11 cellular contexts compared by ENCODE assay signal in the genomic region with DNA sequence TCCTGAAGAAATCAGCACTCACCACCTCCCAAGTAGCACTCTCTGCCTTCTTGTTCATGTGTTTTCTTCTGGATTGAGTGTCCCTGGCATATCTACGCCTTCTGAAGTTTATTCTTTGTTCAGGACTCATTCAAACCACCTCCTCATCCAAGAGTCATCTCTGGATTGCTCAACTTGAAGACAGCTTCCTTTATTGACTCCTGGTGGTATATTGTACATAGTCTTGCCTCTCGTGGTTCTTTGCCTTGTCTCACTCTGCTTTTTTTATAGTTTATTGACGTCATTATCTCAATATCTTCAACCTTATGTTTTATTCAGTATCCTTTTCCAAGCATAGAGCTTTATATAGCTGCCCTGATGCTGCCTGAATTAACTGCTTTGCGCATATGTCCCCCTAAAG.
DNase-seq lines count a peak whose midpoint lies in the region; ATAC-seq, FAIRE-seq and TF ChIP-seq lines count a peak whose summit lies in the region.
"Had no signal": no experiment of that assay in that cellular context is flagged by ENCODE, and none has a peak within 500 bp of the region (broad histone marks: within the 10 kb centered on the region; RNA-seq: fewer than 3 reads in every experiment).

No MANE protein-coding gene starts in this region.

- H3F3A ChIP-seq in smooth muscle cell (ENCODE audit: low read depth) = no peaks in the 10 kb centered on the region

- H3K4me3 ChIP-seq in bronchial epithelial cell (ENCODE audit: low read depth, low read length) (no peak overlapping the region), pancreas (no peak overlapping the region), aorta (ENCODE audit: low read length in 2 of 2) (no peak overlapping the region), smooth muscle cell (no peak overlapping the region)
- H3K4me3 ChIP-seq: adrenal gland had no signal

- H4K20me1 ChIP-seq in smooth muscle cell (ENCODE audit: low read depth) = no peaks in the 10 kb centered on the region

- 49 to 65% methylated on average over 4 of the region's 4 CpGs for WGBS in pancreas, 2 donors
- 52 to 65% methylated on average over 4 of the region's 4 CpGs for whole genome bisulfite sequencing in aorta, 2 donors
- 54% methylated on average over 4 of the region's 4 CpGs for WGBS in smooth muscle cell (ENCODE audit: low lambda C conversion rate)

- H3K27ac ChIP-seq in pancreas = no peak overlapping the region
- H3K27ac ChIP-seq in aorta (ENCODE audit: low read depth in 1 of 2, low read length in 2 of 2) = no peak overlapping the region
- no peak overlapping the region for H3K27ac ChIP-seq in smooth muscle cell (ENCODE audit: low read depth)
- H3K27ac ChIP-seq: adrenal gland had no signal

- H3K9me3 ChIP-seq in pancreas (no peaks in the 10 kb centered on the region), aorta (ENCODE audit: control insufficient read depth, low read length) (no peaks in the 10 kb centered on the region), smooth muscle cell (replicated peaks; ENCODE audit: low read depth) (no peaks in the 10 kb centered on the region)
- H3K9me3 ChIP-seq: adrenal gland had no signal

- TF ChIP-seq CTCF in bronchial epithelial cell (IDR thresholded peaks at IDR 0.05; ENCODE audit: insufficient read depth, low read length, severe bottlenecking) (no peak), pancreas (IDR thresholded peaks at IDR 0.05) (no peak), smooth muscle cell (IDR thresholded peaks at IDR 0.05; ENCODE audit: borderline replicate concordance, insufficient read depth, poor library complexity, severe bottlenecking) (no peak)

- H3K4me2 ChIP-seq in smooth muscle cell = no peak overlapping the region

- no peak overlapping the region for H3K9ac ChIP-seq in smooth muscle cell (ENCODE audit: low read depth)

- H3K36me3 ChIP-seq in bronchial epithelial cell (ENCODE audit: control insufficient read depth, insufficient read depth, low read length) (no peaks in the 10 kb centered on the region), pancreas (no peaks in the 10 kb centered on the region), aorta (ENCODE audit: control insufficient read depth in 1 of 2, insufficient read depth in 2 of 2, low read length in 1 of 2) (no peaks in the 10 kb centered on the region), smooth muscle cell (ENCODE audit: low read depth) (no peaks in the 10 kb centered on the region)
- H3K36me3 ChIP-seq: adrenal gland had no signal

- peak; percentile 63 for DNase-seq in GM04503 (ENCODE audit: low read depth)
- DNase-seq in bronchial epithelial cell (ENCODE audit: low read depth) = peak; percentile 89
- no peak for DNase-seq in NCI-H69 (lab: John Stamatoyannopoulos, UW)
- no peak for DNase-seq in pancreas
- DNase-seq in aorta = no peak
- no peak for DNase-seq in smooth muscle cell (lab: John Stamatoyannopoulos, UW; ENCODE audit: unreplicated experiment)
- DNase-seq: effector CD8-positive, alpha-beta T cell; NCI-H2227 treated with DMSO at 0.1 percent for 48 hours had no signal

- intact Hi-C loops in pancreas (cut with DNase I) = no loop called here
- intact Hi-C loops in aorta (cut with DNase I) = no loop called here

- peaks cover 0 to 5% (median 0%) of the 10 kb centered on the region in 3 donors for H3K4me1 ChIP-seq in pancreas
- H3K4me1 ChIP-seq in aorta (ENCODE audit: control insufficient read depth in 1 of 2, insufficient read depth in 2 of 2, low read length in 2 of 2) = no peaks in the 10 kb centered on the region
- H3K4me1 ChIP-seq in smooth muscle cell (ENCODE audit: low read depth) = peaks cover 11% of the 10 kb centered on the region
- H3K4me1 ChIP-seq: adrenal gland had no signal

- no peak for FAIRE-seq in bronchial epithelial cell (lab: Jason Lieb, UNC)
- FAIRE-seq in pancreas (lab: Jason Lieb, UNC) = no peak

- no peaks in the 10 kb centered on the region for H3K27me3 ChIP-seq in bronchial epithelial cell (ENCODE audit: control insufficient read depth, insufficient read depth, low read length)
- no peaks in the 10 kb centered on the region for H3K27me3 ChIP-seq in pancreas
- H3K27me3 ChIP-seq in aorta (ENCODE audit: control insufficient read depth in 1 of 2, insufficient read depth in 2 of 2, low read length in 1 of 2) = peaks cover 0 to 3% of the 10 kb centered on the region in 2 donors
- H3K27me3 ChIP-seq in smooth muscle cell (ENCODE audit: low read depth) = no peaks in the 10 kb centered on the region
- H3K27me3 ChIP-seq: adrenal gland had no signal

- no peak overlapping the region for H2AFZ ChIP-seq in smooth muscle cell (ENCODE audit: low read depth)

- ATAC-seq in GM21447 (IDR thresholded peaks at IDR 0.05; ENCODE audit: unreplicated experiment) (peak; percentile 11), HG03565 (IDR thresholded peaks at IDR 0.05; ENCODE audit: unreplicated experiment) (peak; percentile 32), pancreas (no peak), aorta (ENCODE audit: low FRiP score) (no peak)

- H3K79me2 ChIP-seq in smooth muscle cell (ENCODE audit: low read depth) = no peaks in the 10 kb centered on the region

Comparison
In these comparisons a context has a peak if more than half of its experiments do, and no peak if none do; other contexts are left out.
1. DNase-seq: peak in GM04503 (single experiment) and bronchial epithelial cell (single experiment); none in NCI-H69 (single experiment), pancreas (0 of 6), aorta (0 of 2) and smooth muscle cell (single experiment).
2. ATAC-seq: peak in GM21447 (single experiment) and HG03565 (single experiment); none in pancreas (0 of 4) and aorta (single experiment).